In the genomic region with DNA sequence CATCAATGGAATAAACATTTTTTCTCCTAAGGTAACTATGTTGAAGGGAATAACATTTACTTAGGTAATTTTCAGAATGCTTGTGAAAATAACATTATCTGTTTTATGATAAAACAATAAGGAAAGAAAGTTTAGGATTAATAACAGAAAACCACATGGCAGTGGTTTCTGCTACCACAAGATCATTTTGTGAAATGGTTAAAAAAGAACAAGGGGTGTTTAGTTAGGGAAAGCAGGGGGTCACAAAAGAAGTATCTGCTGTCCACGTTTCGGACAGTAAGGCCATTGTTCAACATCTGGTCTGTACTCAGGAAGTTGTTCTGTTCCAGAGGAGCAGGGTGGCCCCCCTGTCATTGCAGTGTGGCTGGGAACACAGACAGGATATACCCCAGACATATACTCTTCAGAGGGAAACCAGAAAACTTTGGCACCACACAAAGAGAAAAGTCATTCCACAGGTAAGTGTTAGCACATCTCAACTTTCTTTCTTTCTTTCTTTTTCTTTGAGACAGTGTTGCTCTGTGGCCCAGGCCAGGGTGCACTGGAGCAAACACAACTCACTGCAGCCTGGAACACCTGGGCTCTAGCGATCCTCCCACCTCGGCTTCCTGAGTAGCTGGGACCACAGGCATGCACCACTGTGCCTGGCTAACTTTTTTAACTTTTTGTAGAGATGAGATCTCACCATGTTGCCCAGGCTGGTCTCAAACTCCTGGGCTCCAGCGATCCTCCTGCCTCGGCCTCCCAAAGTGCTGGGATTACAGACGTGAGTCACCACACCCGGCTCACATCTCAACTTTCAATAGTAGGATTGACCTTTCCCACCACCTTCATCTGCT, we compare ENCODE assay signal across 1 cellular context.
A peak's percentile ranks its signal among the peaks of the same experiment; 100 is the strongest.
TF ChIP-seq lines count a peak whose summit lies in the region.

No MANE protein-coding gene starts in this region.

TF ChIP-seq in HepG2, 621 proteins besides CTCF, POLR2A, EP300 and RAD21 (continued from another document and continues in another):
- TF ChIP-seq GRHL1 (CRISPR knock-in tag; conservative IDR thresholded peaks at IDR 0.05) (no peak), DR1 (CRISPR knock-in tag; IDR thresholded peaks at IDR 0.05) (no peak), ZNF292 (CRISPR knock-in tag; IDR thresholded peaks at IDR 0.05; ENCODE audit: borderline replicate concordance, low read depth) (peak; percentile 77), PCBP1 (IDR thresholded peaks at IDR 0.05; ENCODE audit: borderline replicate concordance, low read depth, low read length) (no peak), CBX5 (CRISPR knock-in tag; IDR thresholded peaks at IDR 0.05; ENCODE audit: borderline replicate concordance) (no peak), ZIK1 (CRISPR knock-in tag; IDR thresholded peaks at IDR 0.05; ENCODE audit: borderline replicate concordance, low read depth) (no peak), DMAP1 (CRISPR knock-in tag; IDR thresholded peaks at IDR 0.05) (peak; percentile 42; the same call in 1 of the 2 replicates), ZNF510 (CRISPR knock-in tag; IDR thresholded peaks at IDR 0.05; ENCODE audit: low read depth) (peak; percentile 87; the same call in 1 of the 2 replicates), NR2C2 (CRISPR knock-in tag; IDR thresholded peaks at IDR 0.05; ENCODE audit: borderline replicate concordance) (no peak; the same call in 1 of the 2 replicates), ZBTB2 (CRISPR knock-in tag; IDR thresholded peaks at IDR 0.05; ENCODE audit: low read depth) (no peak), ZNF296 (CRISPR knock-in tag; conservative IDR thresholded peaks at IDR 0.05) (no peak), RORA (CRISPR knock-in tag; IDR thresholded peaks at IDR 0.05) (no peak), ZNF780A (CRISPR knock-in tag; IDR thresholded peaks at IDR 0.05) (no peak), GABPA (IDR thresholded peaks at IDR 0.05; ENCODE audit: low read depth, low read length) (no peak), GABPA (CRISPR knock-in tag; IDR thresholded peaks at IDR 0.05; ENCODE audit: low read depth) (0 out of 2 replicates have a peak, but pooled peaks have one; percentile 20), PBX2 (CRISPR knock-in tag; IDR thresholded peaks at IDR 0.05) (no peak), TFDP2 (CRISPR knock-in tag; IDR thresholded peaks at IDR 0.05) (no peak), ZNF234 (CRISPR knock-in tag; conservative IDR thresholded peaks at IDR 0.05) (no peak), ZFP41 (CRISPR knock-in tag; IDR thresholded peaks at IDR 0.05; ENCODE audit: borderline replicate concordance) (no peak), FOXM1 (CRISPR knock-in tag; IDR thresholded peaks at IDR 0.05) (no peak), MEIS1 (CRISPR knock-in tag; IDR thresholded peaks at IDR 0.05; ENCODE audit: borderline replicate concordance) (peak; percentile 27; the same call in 1 of the 2 replicates), ARHGAP35 (CRISPR knock-in tag; IDR thresholded peaks at IDR 0.05; ENCODE audit: borderline replicate concordance) (no peak), BCL6 (CRISPR knock-in tag; IDR thresholded peaks at IDR 0.05) (peak; percentile 76), HIVEP1 (CRISPR knock-in tag; IDR thresholded peaks at IDR 0.05) (no peak), XBP1 (CRISPR knock-in tag; IDR thresholded peaks at IDR 0.05) (no peak), MATR3 (CRISPR knock-in tag; IDR thresholded peaks at IDR 0.05) (no peak), ZNF546 (CRISPR knock-in tag; conservative IDR thresholded peaks at IDR 0.05) (no peak), SOX6 (IDR thresholded peaks at IDR 0.05) (no peak), SOX6 (CRISPR knock-in tag; IDR thresholded peaks at IDR 0.05) (peak; percentile 96), ZUFSP (CRISPR knock-in tag; IDR thresholded peaks at IDR 0.05; ENCODE audit: borderline replicate concordance) (no peak)
- TF ChIP-seq, protein P1, sequence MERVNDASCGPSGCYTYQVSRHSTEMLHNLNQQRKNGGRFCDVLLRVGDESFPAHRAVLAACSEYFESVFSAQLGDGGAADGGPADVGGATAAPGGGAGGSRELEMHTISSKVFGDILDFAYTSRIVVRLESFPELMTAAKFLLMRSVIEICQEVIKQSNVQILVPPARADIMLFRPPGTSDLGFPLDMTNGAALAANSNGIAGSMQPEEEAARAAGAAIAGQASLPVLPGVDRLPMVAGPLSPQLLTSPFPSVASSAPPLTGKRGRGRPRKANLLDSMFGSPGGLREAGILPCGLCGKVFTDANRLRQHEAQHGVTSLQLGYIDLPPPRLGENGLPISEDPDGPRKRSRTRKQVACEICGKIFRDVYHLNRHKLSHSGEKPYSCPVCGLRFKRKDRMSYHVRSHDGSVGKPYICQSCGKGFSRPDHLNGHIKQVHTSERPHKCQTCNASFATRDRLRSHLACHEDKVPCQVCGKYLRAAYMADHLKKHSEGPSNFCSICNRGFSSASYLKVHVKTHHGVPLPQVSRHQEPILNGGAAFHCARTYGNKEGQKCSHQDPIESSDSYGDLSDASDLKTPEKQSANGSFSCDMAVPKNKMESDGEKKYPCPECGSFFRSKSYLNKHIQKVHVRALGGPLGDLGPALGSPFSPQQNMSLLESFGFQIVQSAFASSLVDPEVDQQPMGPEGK (CRISPR knock-in tag; IDR thresholded peaks at IDR 0.05) = peak; percentile 96
- TF ChIP-seq, protein P2, sequence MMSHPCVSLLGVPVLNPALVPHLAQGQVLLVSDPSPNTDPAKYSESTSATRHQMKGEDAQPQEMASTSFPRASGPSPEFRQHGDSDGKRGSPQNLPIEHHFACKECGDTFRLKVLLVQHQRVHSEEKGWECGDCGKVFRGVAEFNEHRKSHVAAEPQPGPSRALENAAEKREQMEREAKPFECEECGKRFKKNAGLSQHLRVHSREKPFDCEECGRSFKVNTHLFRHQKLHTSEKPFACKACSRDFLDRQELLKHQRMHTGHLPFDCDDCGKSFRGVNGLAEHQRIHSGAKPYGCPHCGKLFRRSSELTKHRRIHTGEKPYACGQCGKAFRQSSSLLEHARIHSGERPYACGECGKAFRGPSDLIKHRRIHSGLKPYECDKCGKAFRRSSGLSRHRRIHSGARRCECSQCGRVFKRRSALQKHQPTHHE (CRISPR knock-in tag; IDR thresholded peaks at IDR 0.05; ENCODE audit: borderline replicate concordance) = no peak
- TF ChIP-seq, protein P3, sequence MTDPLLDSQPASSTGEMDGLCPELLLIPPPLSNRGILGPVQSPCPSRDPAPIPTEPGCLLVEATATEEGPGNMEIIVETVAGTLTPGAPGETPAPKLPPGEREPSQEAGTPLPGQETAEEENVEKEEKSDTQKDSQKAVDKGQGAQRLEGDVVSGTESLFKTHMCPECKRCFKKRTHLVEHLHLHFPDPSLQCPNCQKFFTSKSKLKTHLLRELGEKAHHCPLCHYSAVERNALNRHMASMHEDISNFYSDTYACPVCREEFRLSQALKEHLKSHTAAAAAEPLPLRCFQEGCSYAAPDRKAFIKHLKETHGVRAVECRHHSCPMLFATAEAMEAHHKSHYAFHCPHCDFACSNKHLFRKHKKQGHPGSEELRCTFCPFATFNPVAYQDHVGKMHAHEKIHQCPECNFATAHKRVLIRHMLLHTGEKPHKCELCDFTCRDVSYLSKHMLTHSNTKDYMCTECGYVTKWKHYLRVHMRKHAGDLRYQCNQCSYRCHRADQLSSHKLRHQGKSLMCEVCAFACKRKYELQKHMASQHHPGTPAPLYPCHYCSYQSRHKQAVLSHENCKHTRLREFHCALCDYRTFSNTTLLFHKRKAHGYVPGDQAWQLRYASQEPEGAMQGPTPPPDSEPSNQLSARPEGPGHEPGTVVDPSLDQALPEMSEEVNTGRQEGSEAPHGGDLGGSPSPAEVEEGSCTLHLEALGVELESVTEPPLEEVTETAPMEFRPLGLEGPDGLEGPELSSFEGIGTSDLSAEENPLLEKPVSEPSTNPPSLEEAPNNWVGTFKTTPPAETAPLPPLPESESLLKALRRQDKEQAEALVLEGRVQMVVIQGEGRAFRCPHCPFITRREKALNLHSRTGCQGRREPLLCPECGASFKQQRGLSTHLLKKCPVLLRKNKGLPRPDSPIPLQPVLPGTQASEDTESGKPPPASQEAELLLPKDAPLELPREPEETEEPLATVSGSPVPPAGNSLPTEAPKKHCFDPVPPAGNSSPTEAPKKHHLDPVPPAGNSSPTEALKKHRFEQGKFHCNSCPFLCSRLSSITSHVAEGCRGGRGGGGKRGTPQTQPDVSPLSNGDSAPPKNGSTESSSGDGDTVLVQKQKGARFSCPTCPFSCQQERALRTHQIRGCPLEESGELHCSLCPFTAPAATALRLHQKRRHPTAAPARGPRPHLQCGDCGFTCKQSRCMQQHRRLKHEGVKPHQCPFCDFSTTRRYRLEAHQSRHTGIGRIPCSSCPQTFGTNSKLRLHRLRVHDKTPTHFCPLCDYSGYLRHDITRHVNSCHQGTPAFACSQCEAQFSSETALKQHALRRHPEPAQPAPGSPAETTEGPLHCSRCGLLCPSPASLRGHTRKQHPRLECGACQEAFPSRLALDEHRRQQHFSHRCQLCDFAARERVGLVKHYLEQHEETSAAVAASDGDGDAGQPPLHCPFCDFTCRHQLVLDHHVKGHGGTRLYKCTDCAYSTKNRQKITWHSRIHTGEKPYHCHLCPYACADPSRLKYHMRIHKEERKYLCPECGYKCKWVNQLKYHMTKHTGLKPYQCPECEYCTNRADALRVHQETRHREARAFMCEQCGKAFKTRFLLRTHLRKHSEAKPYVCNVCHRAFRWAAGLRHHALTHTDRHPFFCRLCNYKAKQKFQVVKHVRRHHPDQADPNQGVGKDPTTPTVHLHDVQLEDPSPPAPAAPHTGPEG (CRISPR knock-in tag; IDR thresholded peaks at IDR 0.05) = no peak
- TF ChIP-seq, protein P4, sequence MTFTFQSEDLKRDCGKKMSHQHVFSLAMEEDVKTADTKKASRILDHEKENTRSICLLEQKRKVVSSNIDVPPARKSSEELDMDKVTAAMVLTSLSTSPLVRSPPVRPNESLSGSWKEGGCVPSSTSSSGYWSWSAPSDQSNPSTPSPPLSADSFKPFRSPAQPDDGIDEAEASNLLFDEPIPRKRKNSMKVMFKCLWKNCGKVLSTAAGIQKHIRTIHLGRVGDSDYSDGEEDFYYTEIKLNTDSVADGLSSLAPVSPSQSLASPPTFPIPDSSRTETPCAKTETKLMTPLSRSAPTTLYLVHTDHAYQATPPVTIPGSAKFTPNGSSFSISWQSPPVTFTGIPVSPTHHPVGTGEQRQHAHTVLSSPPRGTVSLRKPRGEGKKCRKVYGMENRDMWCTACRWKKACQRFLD (CRISPR knock-in tag; IDR thresholded peaks at IDR 0.05; ENCODE audit: borderline replicate concordance) = no peak
- TF ChIP-seq, protein P5, sequence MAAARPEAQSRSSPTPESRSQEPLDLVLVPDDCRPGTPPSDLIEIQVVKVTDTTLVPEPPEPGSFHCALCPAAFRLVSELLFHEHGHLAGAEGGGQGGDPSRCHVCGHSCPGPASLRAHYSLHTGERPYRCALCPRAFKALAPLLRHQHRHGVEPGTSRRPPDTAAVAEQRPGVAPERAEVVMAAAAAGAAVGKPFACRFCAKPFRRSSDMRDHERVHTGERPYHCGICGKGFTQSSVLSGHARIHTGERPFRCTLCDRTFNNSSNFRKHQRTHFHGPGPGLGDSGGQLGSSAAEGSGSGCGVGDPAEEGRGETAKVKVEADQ (CRISPR knock-in tag; IDR thresholded peaks at IDR 0.05; ENCODE audit: borderline replicate concordance) = no peak
